30 cellular contexts compared by ENCODE assay signal in genomic region chr5:61263072-61263471, GRCh38.
DNase-seq lines count a peak whose midpoint lies in the region; ATAC-seq and TF ChIP-seq lines count a peak whose summit lies in the region.
"Had no signal": no experiment of that assay in that cellular context is flagged by ENCODE, and none has a peak within 500 bp of the region (broad histone marks: within the 10 kb centered on the region; RNA-seq: fewer than 3 reads in every experiment).

No MANE protein-coding gene starts in this region.

- in situ Hi-C loops in GM13977 (cut with MboI; ENCODE audit: low pct_unique_long_range_greater_than_20kb, low sequenced_read_pairs, unreplicated experiment): no loop called here

- H3K4me2 ChIP-seq in KMS-11: peak overlapping the region; percentile 56

- H4K20me1 ChIP-seq in KMS-11 (ENCODE audit: insufficient read depth): no peaks in the 10 kb centered on the region

- H3K36me3 ChIP-seq in KMS-11 (ENCODE audit: insufficient read depth) (no peaks in the 10 kb centered on the region), lower lobe of right lung (no peaks in the 10 kb centered on the region)
- H3K36me3 ChIP-seq: ascending aorta, cardiac muscle cell, heart right ventricle, prostate gland had no signal

- no peak overlapping the region for H3K4me3 ChIP-seq in KMS-11 (IDR thresholded peaks at IDR 0.05; ENCODE audit: insufficient read depth, low read depth, low read length)
- no peak overlapping the region for H3K4me3 ChIP-seq in lower lobe of right lung
- H3K4me3 ChIP-seq: ascending aorta, cardiac muscle cell, coronary artery, GM23248, heart right ventricle, prostate gland had no signal

- H3K9ac ChIP-seq in KMS-11: no peak overlapping the region
- H3K9ac ChIP-seq: GM23248 had no signal

- H3K4me1 ChIP-seq in KMS-11 (ENCODE audit: low read depth, poor library complexity, severe bottlenecking) (peaks cover 32% of the 10 kb centered on the region), lower lobe of right lung (peaks cover 29% of the 10 kb centered on the region)
- H3K4me1 ChIP-seq: ascending aorta, prostate gland had no signal

- H2AFZ ChIP-seq in KMS-11 (ENCODE audit: low read depth): peak overlapping the region; percentile 70; the same call in 1 of the 2 replicates
- H2AFZ ChIP-seq: GM23248 had no signal

- H3K27me3 ChIP-seq in KMS-11 (ENCODE audit: insufficient read depth, low read depth) (no peaks in the 10 kb centered on the region), lower lobe of right lung (ENCODE audit: low read depth) (no peaks in the 10 kb centered on the region)
- H3K27me3 ChIP-seq: ascending aorta, cardiac muscle cell had no signal

- intact Hi-C loops in lower lobe of right lung (cut with DNase I) (no loop called here), Right ventricle myocardium superior (cut with DNase I) (no loop called here)

- ATAC-seq in lower lobe of right lung (peak; percentile 86 to 92), Right ventricle myocardium superior (ENCODE audit: poor library complexity) (no peak), HG03097 (IDR thresholded peaks at IDR 0.05; ENCODE audit: low FRiP score, unreplicated experiment) (no peak)
- ATAC-seq: activated CD8-positive, alpha-beta T cell treated with anti-CD3 and anti-CD28 coated beads for 36 hours; effector memory CD8-positive, alpha-beta T cell; esophagus mucosa; sciatic nerve; SK-N-SH treated with all-trans-retinoic acid at 6 μM for 48 hours; stimulated activated effector memory CD8-positive, alpha-beta T cell treated with anti-CD3 and anti-CD28 coated beads, Interleukin-12 subunit alpha, Interleukin-12 subunit beta, amount 100 ng/mL, for 72 hours had no signal

- H3K9me3 ChIP-seq in lower lobe of right lung: no peaks in the 10 kb centered on the region
- H3K9me3 ChIP-seq: ascending aorta, heart right ventricle, prostate gland had no signal

- H3K79me2 ChIP-seq in KMS-11 (ENCODE audit: insufficient read depth, low read depth): no peaks in the 10 kb centered on the region

- H3K27ac ChIP-seq in KMS-11: peak overlapping the region; percentile 14; the same call in 1 of the 2 replicates
- H3K27ac ChIP-seq in lower lobe of right lung: peak overlapping the region; percentile 16
- H3K27ac ChIP-seq: ascending aorta, cardiac muscle cell, coronary artery, GM23248, heart right ventricle, prostate gland had no signal

- DNase-seq in NCI-H510A treated with DMSO at 0.1 percent for 48 hours (lab: John Stamatoyannopoulos, UW) (peak; percentile 20), NCI-H510A (lab: John Stamatoyannopoulos, UW) (no peak), lower lobe of right lung (peak; percentile 61), occipital lobe (lab: John Stamatoyannopoulos, UW) (no peak), Right ventricle myocardium superior (no peak), GM13977 (ENCODE audit: low spot score) (no peak)
- DNase-seq: activated CD4-positive, CD25-positive, alpha-beta regulatory T cell treated with anti-CD3 and anti-CD28 coated beads, Interleukin-2, amount 50 U/mL, for 72 hours; activated CD8-positive, alpha-beta T cell treated with anti-CD3 and anti-CD28 coated beads for 36 hours; activated effector memory CD4-positive, alpha-beta T cell treated with anti-CD3 and anti-CD28 coated beads, Interleukin-2, amount 50 U/mL, for 16 hours; activated naive CD8-positive, alpha-beta T cell treated with anti-CD3 and anti-CD28 coated beads, Interleukin-2, amount 10 ng/mL, durations not matched to agents 7 days and 5 days; effector memory CD8-positive, alpha-beta T cell; foreskin fibroblast; GM23248; heart right ventricle; kidney glomerular epithelial cell; NCI-H1092; NCI-H345; NCI-H774; stimulated activated CD4-positive, alpha-beta T cell treated with anti-CD3 and anti-CD28 coated beads, Interleukin-4, amount 100 ng/mL, for 24 hours; T-helper 2 cell had no signal

- TF ChIP-seq CTCF in KMS-11 (conservative IDR thresholded peaks at IDR 0.05; ENCODE audit: low read depth, low read length): no peak
- no peak for TF ChIP-seq CTCF in lower lobe of right lung (IDR thresholded peaks at IDR 0.05)
- no peak for TF ChIP-seq CTCF in GM13977 (IDR thresholded peaks at IDR 0.05; ENCODE audit: extremely low read depth, insufficient read depth, missing control alignments)

Comparison
In these comparisons a context has a peak if more than half of its experiments do, and no peak if none do; other contexts are left out.
1. DNase-seq: peak in NCI-H510A treated with DMSO at 0.1 percent for 48 hours (single experiment) and lower lobe of right lung (single experiment); none in NCI-H510A (single experiment), occipital lobe (single experiment), Right ventricle myocardium superior (single experiment) and GM13977 (single experiment).
2. ATAC-seq: peak in lower lobe of right lung (2 of 2); none in Right ventricle myocardium superior (single experiment) and HG03097 (single experiment).